In the genomic region with DNA sequence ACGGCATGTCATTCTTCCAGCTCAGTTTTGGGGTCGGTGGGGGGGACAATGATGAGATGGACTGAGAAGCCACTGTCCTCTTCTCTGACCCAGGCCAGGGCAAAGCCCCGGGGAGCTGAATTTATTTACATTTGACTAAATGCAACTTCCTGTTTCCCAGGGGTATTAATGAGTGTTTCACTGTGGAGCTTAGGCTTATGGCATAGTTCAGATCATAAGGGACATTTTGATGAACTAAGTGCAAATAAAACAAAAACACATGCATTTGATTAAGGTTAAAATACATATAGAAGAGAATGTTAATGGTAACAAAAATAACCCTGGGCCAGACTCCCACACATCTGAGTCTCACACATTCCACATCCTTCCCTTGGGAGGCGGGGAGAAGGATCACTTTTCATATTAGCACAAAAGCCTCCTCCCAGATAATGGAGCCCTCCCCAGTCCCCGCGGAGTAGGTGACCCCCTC, we compare ENCODE assay signal across 8 cellular contexts.
DNase-seq lines count a peak whose midpoint lies in the region; ATAC-seq and TF ChIP-seq lines count a peak whose summit lies in the region.

No MANE protein-coding gene starts in this region.

- peaks cover 12% of the 10 kb centered on the region for H3K27me3 Mint-ChIP-seq in activated CD8-positive, alpha-beta T cell treated with anti-CD3 and anti-CD28 coated beads, Interleukin-2, amount 10 ng/mL, durations not matched to agents 7 days and 5 days (ENCODE audit: low read depth)
- H3K27me3 Mint-ChIP-seq in immature natural killer cell (ENCODE audit: low read depth in 3 of 3) (peaks cover 17 to 35% (median 17%) of the 10 kb centered on the region in 3 donors), Caco-2 (ENCODE audit: insufficient read depth, unreplicated experiment) (peaks cover 25% of the 10 kb centered on the region)

- ATAC-seq in activated CD8-positive, alpha-beta T cell treated with anti-CD3 and anti-CD28 coated beads, Interleukin-2, amount 10 ng/mL, durations not matched to agents 7 days and 5 days = no peak
- ATAC-seq in aorta (ENCODE audit: low FRiP score) = no peak

- H3K27ac Mint-ChIP-seq in activated CD8-positive, alpha-beta T cell treated with anti-CD3 and anti-CD28 coated beads, Interleukin-2, amount 10 ng/mL, durations not matched to agents 7 days and 5 days = peak overlapping the region; percentile 79
- H3K27ac Mint-ChIP-seq in immature natural killer cell (peak overlapping the region in 1 of 6 donors; percentile 42), Caco-2 (ENCODE audit: unreplicated experiment) (no peak overlapping the region)

- H3K4me3 Mint-ChIP-seq in activated CD8-positive, alpha-beta T cell treated with anti-CD3 and anti-CD28 coated beads, Interleukin-2, amount 10 ng/mL, durations not matched to agents 7 days and 5 days = peak overlapping the region; percentile 67
- peak overlapping the region; percentile 51 to 87 (median 75) for H3K4me3 Mint-ChIP-seq in immature natural killer cell
- H3K4me3 Mint-ChIP-seq in Caco-2 (ENCODE audit: unreplicated experiment) = no peak overlapping the region

- H3K4me1 Mint-ChIP-seq in activated CD8-positive, alpha-beta T cell treated with anti-CD3 and anti-CD28 coated beads, Interleukin-2, amount 10 ng/mL, durations not matched to agents 7 days and 5 days (ENCODE audit: low read depth) = peaks cover 31% of the 10 kb centered on the region
- H3K4me1 Mint-ChIP-seq in immature natural killer cell (peaks cover 25 to 30% of the 10 kb centered on the region in 2 donors), Caco-2 (ENCODE audit: low read depth, unreplicated experiment) (no peaks in the 10 kb centered on the region)

- POLR2A ChIA-PET in activated CD8-positive, alpha-beta T cell treated with anti-CD3 and anti-CD28 coated beads, Interleukin-2, amount 10 ng/mL, durations not matched to agents 7 days and 5 days (lab: Charles Lee) = interaction anchor here (0.9 kb wide), 1 partner anchor 175 kb away, joined by 3 read pairs; no protein-coding TSS in a partner anchor
- POLR2A ChIA-PET in Caco-2 (lab: Charles Lee) = no interaction called here

- intact Hi-C loops in aorta (cut with DNase I) = no loop called here
- intact Hi-C loops in Caco-2 (cut with micrococcal nuclease; ENCODE audit: unreplicated experiment) = no loop called here

- DNase-seq in A172 (ENCODE audit: low spot score) = peak; percentile 60
- peak; percentile 26 for DNase-seq in GM20000 (ENCODE audit: low spot score)
- no peak for DNase-seq in activated CD8-positive, alpha-beta T cell treated with anti-CD3 and anti-CD28 coated beads, Interleukin-2, amount 10 ng/mL, durations not matched to agents 7 days and 5 days
- no peak for DNase-seq in immature natural killer cell
- no peak for DNase-seq in aorta
- no peak for DNase-seq in HPDE6-E6E7 (ENCODE audit: extremely low spot score)
- no peak for DNase-seq in Caco-2
- no peak for DNase-seq in NOMO-1 treated with dmso at 0.1 percent for 144 hours (lab: John Stamatoyannopoulos, UW; ENCODE audit: unreplicated experiment)

- H3K4me1 ChIP-seq in aorta (ENCODE audit: control insufficient read depth in 1 of 2, insufficient read depth in 2 of 2, low read length in 2 of 2) (no peaks in the 10 kb centered on the region), Caco-2 (no peaks in the 10 kb centered on the region)

- TF ChIP-seq CTCF in GM20000 (IDR thresholded peaks at IDR 0.05; ENCODE audit: extremely low read depth, missing control alignments) = no peak
- TF ChIP-seq CTCF in Caco-2 (IDR thresholded peaks at IDR 0.05; ENCODE audit: insufficient read depth in 1 of 2, low read depth in 1 of 2, low read length in 1 of 2, severe bottlenecking in 1 of 2, unreplicated experiment in 1 of 2) = no peak

- H3K9me3 ChIP-seq in aorta (ENCODE audit: control insufficient read depth, low read length) = no peaks in the 10 kb centered on the region
- no peaks in the 10 kb centered on the region for H3K9me3 ChIP-seq in Caco-2

- no peaks in the 10 kb centered on the region for H3K27me3 ChIP-seq in aorta (ENCODE audit: control insufficient read depth in 1 of 2, insufficient read depth in 2 of 2, low read length in 1 of 2)
- H3K27me3 ChIP-seq in Caco-2 (replicated peaks; ENCODE audit: control insufficient read depth, insufficient read depth, low read length) = no peaks in the 10 kb centered on the region

- CTCF ChIA-PET in activated CD8-positive, alpha-beta T cell treated with anti-CD3 and anti-CD28 coated beads, Interleukin-2, amount 10 ng/mL, durations not matched to agents 7 days and 5 days (lab: Charles Lee) = interaction anchor here (1.1 kb wide), 1 partner anchor 228 kb away, joined by 3 read pairs; no protein-coding TSS in a partner anchor
- CTCF ChIA-PET in Caco-2 (lab: Charles Lee) = no interaction called here

- WGBS in aorta, 2 donors = 2 to 5% methylated on average over 6 of the region's 6 CpGs

- H3K27ac ChIP-seq in aorta (ENCODE audit: low read depth in 1 of 2, low read length in 2 of 2) = no peak overlapping the region

- no peaks in the 10 kb centered on the region for H3K9me3 Mint-ChIP-seq in activated CD8-positive, alpha-beta T cell treated with anti-CD3 and anti-CD28 coated beads, Interleukin-2, amount 10 ng/mL, durations not matched to agents 7 days and 5 days (ENCODE audit: insufficient read depth)
- H3K9me3 Mint-ChIP-seq in immature natural killer cell (no peaks in the 10 kb centered on the region), Caco-2 (ENCODE audit: unreplicated experiment) (no peaks in the 10 kb centered on the region)

- H3K36me3 ChIP-seq in aorta (ENCODE audit: control insufficient read depth in 1 of 2, insufficient read depth in 2 of 2, low read length in 1 of 2) (no peaks in the 10 kb centered on the region), Caco-2 (ENCODE audit: control insufficient read depth, insufficient read depth, low read length) (no peaks in the 10 kb centered on the region)

- BruUV-seq in Caco-2 (replicated peaks; lab: Mats Ljungman, UMichigan) = no TSS peak

- no peaks in the 10 kb centered on the region for H3K36me3 Mint-ChIP-seq in activated CD8-positive, alpha-beta T cell treated with anti-CD3 and anti-CD28 coated beads, Interleukin-2, amount 10 ng/mL, durations not matched to agents 7 days and 5 days (ENCODE audit: low read depth)
- H3K36me3 Mint-ChIP-seq in immature natural killer cell (peaks cover 0 to 6% (median 0%) of the 10 kb centered on the region in 3 donors), Caco-2 (ENCODE audit: insufficient read depth, unreplicated experiment) (no peaks in the 10 kb centered on the region)

- H3K4me3 ChIP-seq in aorta (ENCODE audit: low read length in 2 of 2) (peak overlapping the region; percentile 1 to 2), Caco-2 (ENCODE audit: low read depth, low read length) (no peak overlapping the region)

Comparison
In these comparisons a context has a peak if more than half of its experiments do, and no peak if none do; other contexts are left out.
1. DNase-seq: peak in A172 (single experiment) and GM20000 (single experiment); none in activated CD8-positive, alpha-beta T cell treated with anti-CD3 and anti-CD28 coated beads, Interleukin-2, amount 10 ng/mL, durations not matched to agents 7 days and 5 days (single experiment), immature natural killer cell (0 of 3), aorta (0 of 2), HPDE6-E6E7 (single experiment), Caco-2 (0 of 2) and NOMO-1 treated with dmso at 0.1 percent for 144 hours (single experiment).